33 cellular contexts compared by ENCODE assay signal in genomic region chr17:41537614-41537954, GRCh38. TPM values are rescaled to one million over a fixed set of nuclear protein-coding genes. Genes with fewer than 3 reads are reported as not detected.
DNase-seq lines count a peak whose midpoint lies in the region; ATAC-seq and TF ChIP-seq lines count a peak whose summit lies in the region.
"Had no signal": no experiment of that assay in that cellular context is flagged by ENCODE, and none has a peak within 500 bp of the region (broad histone marks: within the 10 kb centered on the region; RNA-seq: fewer than 3 reads in every experiment).

No MANE protein-coding gene starts in this region.

- H3K9me3 ChIP-seq in Panc1 (ENCODE audit: control insufficient read depth, insufficient read depth, low read depth, low read length) = no peaks in the 10 kb centered on the region

- DNase-seq in Panc1 (ENCODE audit: low read depth, low spot score) (no peak), chondrocyte (ENCODE audit: low spot score) (peak; percentile 36), neural crest cell (ENCODE audit: low read depth, low spot score) (no peak), HPDE6-E6E7 (ENCODE audit: extremely low spot score) (no peak), Ammon's horn (ENCODE audit: low spot score) (no peak)
- DNase-seq: activated CD4-positive, alpha-beta T cell treated with anti-CD3 and anti-CD28 coated beads, Interleukin-2, amount 10 ng/mL, durations not matched to agents 24 days and 14 days; activated CD8-positive, alpha-beta memory T cell treated with anti-CD3 and anti-CD28 coated beads for 24 hours; activated effector memory CD4-positive, alpha-beta T cell treated with Interleukin-2 at 50 U/mL for 16 hours; amygdala; cortex of kidney; effector memory CD4-positive, alpha-beta T cell; erythroblast; kidney; MV-4-11; NCI-H146; NCI-H2107; NCI-H345; stimulated activated naive CD4-positive, alpha-beta T cell; T-helper 9 cell had no signal

- no TSS peak for BruUV-seq in Panc1 (replicated peaks; lab: Mats Ljungman, UMichigan)

- intact Hi-C loops in Panc1 (cut with micrococcal nuclease; ENCODE audit: unreplicated experiment) = no loop called here

- H3K9me3 Mint-ChIP-seq in chondrocyte (ENCODE audit: low read depth) (no peaks in the 10 kb centered on the region), neural crest cell (no peaks in the 10 kb centered on the region)
- H3K9me3 Mint-ChIP-seq: activated CD4-positive, alpha-beta T cell treated with anti-CD3 and anti-CD28 coated beads, Interleukin-2, amount 10 ng/mL, durations not matched to agents 24 days and 14 days; activated naive CD4-positive, alpha-beta T cell treated with anti-CD3 and anti-CD28 coated beads, Interleukin-2, amount 50 U/mL, for 72 hours; CD8-positive, alpha-beta memory T cell; GM23338; naive thymus-derived CD4-positive, alpha-beta T cell; WTC11 had no signal

- no peak overlapping the region for H3K4me3 Mint-ChIP-seq in chondrocyte (ENCODE audit: unreplicated experiment)
- no peak overlapping the region for H3K4me3 Mint-ChIP-seq in neural crest cell
- H3K4me3 Mint-ChIP-seq: activated CD4-positive, alpha-beta T cell treated with anti-CD3 and anti-CD28 coated beads, Interleukin-2, amount 10 ng/mL, durations not matched to agents 24 days and 14 days; CD8-positive, alpha-beta memory T cell; GM23338; naive thymus-derived CD4-positive, alpha-beta T cell; WTC11 had no signal

- no peaks in the 10 kb centered on the region for H3K27me3 ChIP-seq in Panc1 (ENCODE audit: control insufficient read depth, insufficient read depth, low read length)

- CTCF ChIA-PET in Panc1 (lab: Charles Lee) = interaction anchor here (0.6 to 0.7 kb wide), 3 partner anchors 31 to 1032 kb away, joined by 3 to 9 read pairs (median 4); no protein-coding TSS in a partner anchor

- H3K36me3 Mint-ChIP-seq in chondrocyte (ENCODE audit: low read depth) = no peaks in the 10 kb centered on the region
- H3K36me3 Mint-ChIP-seq in neural crest cell (ENCODE audit: low read depth) = no peaks in the 10 kb centered on the region
- H3K36me3 Mint-ChIP-seq: activated naive CD4-positive, alpha-beta T cell treated with anti-CD3 and anti-CD28 coated beads, Interleukin-2, amount 50 U/mL, for 72 hours; CD8-positive, alpha-beta memory T cell; naive thymus-derived CD4-positive, alpha-beta T cell; WTC11 had no signal

- POLR2A ChIA-PET in Panc1 (lab: Charles Lee) = no interaction called here

- H3K36me3 ChIP-seq in Panc1 (ENCODE audit: control insufficient read depth, insufficient read depth, low read length) = no peaks in the 10 kb centered on the region

- TF ChIP-seq CTCF in 22Rv1 (IDR thresholded peaks at IDR 0.05) = no peak
- TF ChIP-seq CTCF in Panc1 (IDR thresholded peaks at IDR 0.05) = no peak
- no peak for TF ChIP-seq CTCF in chondrocyte (IDR thresholded peaks at IDR 0.05)
- no peak for TF ChIP-seq CTCF in neural crest cell (conservative IDR thresholded peaks at IDR 0.05)

- ATAC-seq in Panc1 = no peak
- ATAC-seq in HG03159 (IDR thresholded peaks at IDR 0.05; ENCODE audit: unreplicated experiment) = no peak
- ATAC-seq in HG03342 (IDR thresholded peaks at IDR 0.05; ENCODE audit: unreplicated experiment) = no peak
- ATAC-seq: activated naive CD4-positive, alpha-beta T cell treated with anti-CD3 and anti-CD28 coated beads, Interleukin-2, amount 50 U/mL, for 72 hours; GM23338; naive thymus-derived CD4-positive, alpha-beta T cell; WTC11 had no signal

- peaks cover 61% of the 10 kb centered on the region for H3K4me1 ChIP-seq in Panc1 (ENCODE audit: control insufficient read depth, insufficient read depth, low read length)

- in situ Hi-C loops in Panc1 (cut with HindIII; ENCODE audit: low pct_unique_long_range_greater_than_20kb, low sequenced_read_pairs) = loop anchor here (25.0 kb wide), 1 partner anchor 100 kb away; no protein-coding TSS in a partner anchor

- H3K4me1 Mint-ChIP-seq in chondrocyte (ENCODE audit: low read depth) (peaks cover 12% of the 10 kb centered on the region), neural crest cell (no peaks in the 10 kb centered on the region)
- H3K4me1 Mint-ChIP-seq: activated CD4-positive, alpha-beta T cell treated with anti-CD3 and anti-CD28 coated beads, Interleukin-2, amount 10 ng/mL, durations not matched to agents 24 days and 14 days; CD8-positive, alpha-beta memory T cell; naive thymus-derived CD4-positive, alpha-beta T cell had no signal

- no peak overlapping the region for H3K27ac Mint-ChIP-seq in chondrocyte (ENCODE audit: unreplicated experiment)
- peak overlapping the region; percentile 19 for H3K27ac Mint-ChIP-seq in neural crest cell (ENCODE audit: unreplicated experiment)
- H3K27ac Mint-ChIP-seq: activated CD4-positive, alpha-beta T cell treated with anti-CD3 and anti-CD28 coated beads, Interleukin-2, amount 10 ng/mL, durations not matched to agents 24 days and 14 days; GM23338; WTC11 had no signal

- H3K27me3 Mint-ChIP-seq in chondrocyte (ENCODE audit: low read depth) (peaks cover 3% of the 10 kb centered on the region), neural crest cell (ENCODE audit: low read depth) (peaks cover 13% of the 10 kb centered on the region)

- H3K27ac ChIP-seq in 22Rv1 = peak overlapping the region; percentile 86
- peak overlapping the region; percentile 53 for H3K27ac ChIP-seq in Panc1 (ENCODE audit: low read length)

- no peak overlapping the region for H3K4me3 ChIP-seq in Panc1 (ENCODE audit: low read depth in 2 of 2, low read length in 2 of 2)
- H3K4me3 ChIP-seq: GM23338, skin epidermis had no signal

RNA-seq across cellular contexts. Expression of gene KRT19, which starts 9.5 kb away (rescaled TPM):
- 2,383 TPM for total RNA-seq in Panc1 (2021; ENCODE audit: unreplicated experiment)
- polyA plus RNA-seq in Panc1 (2012; ENCODE audit: insufficient read length) = 2,812 TPM
- 1.3 to 1.7 TPM in 2 of 3 replicates, not detected in the other for total RNA-seq in chondrocyte
- total RNA-seq in neural crest cell = 0.35 and 0.80 TPM in 2 replicates
- total RNA-seq: activated CD4-positive, alpha-beta T cell treated with anti-CD3 and anti-CD28 coated beads, Interleukin-2, amount 10 ng/mL, durations not matched to agents 24 days and 14 days; activated naive CD4-positive, alpha-beta T cell treated with anti-CD3 and anti-CD28 coated beads, Interleukin-2, amount 50 U/mL, for 72 hours; CD8-positive, alpha-beta memory T cell; LHCN-M2; naive thymus-derived CD4-positive, alpha-beta T cell had no signal
- polyA plus RNA-seq: CD8-positive, alpha-beta memory T cell; naive thymus-derived CD4-positive, alpha-beta T cell had no signal

RNA-seq across cellular contexts. Expression of gene KRT15, which starts 18.9 kb away (rescaled TPM):
- 70.4 TPM for total RNA-seq in Panc1 (2021; ENCODE audit: unreplicated experiment)
- polyA plus RNA-seq in Panc1 (2012; ENCODE audit: insufficient read length) = 88.0 TPM
- total RNA-seq in chondrocyte = not detected in 3 replicates
- not detected in 2 replicates for total RNA-seq in neural crest cell
- total RNA-seq: activated CD4-positive, alpha-beta T cell treated with anti-CD3 and anti-CD28 coated beads, Interleukin-2, amount 10 ng/mL, durations not matched to agents 24 days and 14 days; activated naive CD4-positive, alpha-beta T cell treated with anti-CD3 and anti-CD28 coated beads, Interleukin-2, amount 50 U/mL, for 72 hours; CD8-positive, alpha-beta memory T cell; liver; naive thymus-derived CD4-positive, alpha-beta T cell; osteocyte had no signal
- polyA plus RNA-seq: CD8-positive, alpha-beta memory T cell; GM23338; naive thymus-derived CD4-positive, alpha-beta T cell had no signal

RNA-seq across cellular contexts. Expression of gene KRT13, which starts 32.2 kb away (rescaled TPM):
- 0.36 TPM for total RNA-seq in Panc1 (2021; ENCODE audit: unreplicated experiment)
- 3.3 TPM for polyA plus RNA-seq in Panc1 (2012; ENCODE audit: insufficient read length)
- not detected in 3 replicates for total RNA-seq in chondrocyte
- not detected in 2 replicates for total RNA-seq in neural crest cell
- total RNA-seq: activated CD4-positive, alpha-beta T cell treated with anti-CD3 and anti-CD28 coated beads, Interleukin-2, amount 10 ng/mL, durations not matched to agents 24 days and 14 days; activated naive CD4-positive, alpha-beta T cell treated with anti-CD3 and anti-CD28 coated beads, Interleukin-2, amount 50 U/mL, for 72 hours; CD8-positive, alpha-beta memory T cell; GM23338; kidney; LHCN-M2; naive thymus-derived CD4-positive, alpha-beta T cell; osteocyte; renal cortical epithelial cell; WTC11 had no signal
- polyA plus RNA-seq: CD8-positive, alpha-beta memory T cell; GM23338; naive thymus-derived CD4-positive, alpha-beta T cell had no signal

RNA-seq across cellular contexts. Expression of gene KRT9, which starts 34.3 kb away (rescaled TPM):
- total RNA-seq in Panc1 (2021; ENCODE audit: unreplicated experiment) (not detected), chondrocyte (not detected in 3 replicates), neural crest cell (not detected in 2 replicates)
- polyA plus RNA-seq in Panc1 (2012; ENCODE audit: insufficient read length) = not detected
- total RNA-seq: activated CD4-positive, alpha-beta T cell treated with anti-CD3 and anti-CD28 coated beads, Interleukin-2, amount 10 ng/mL, durations not matched to agents 24 days and 14 days; activated naive CD4-positive, alpha-beta T cell treated with anti-CD3 and anti-CD28 coated beads, Interleukin-2, amount 50 U/mL, for 72 hours; CD8-positive, alpha-beta memory T cell; GM23338; kidney; LHCN-M2; liver; naive thymus-derived CD4-positive, alpha-beta T cell; renal cortical epithelial cell; ureter; WTC11 had no signal
- polyA plus RNA-seq: CD8-positive, alpha-beta memory T cell; GM23338; liver; naive thymus-derived CD4-positive, alpha-beta T cell had no signal

RNA-seq across cellular contexts. Expression of gene KRT36, which starts 47.9 kb away (rescaled TPM):
- not detected for total RNA-seq in Panc1 (2021; ENCODE audit: unreplicated experiment)
- 0.18 TPM for polyA plus RNA-seq in Panc1 (2012; ENCODE audit: insufficient read length)
- total RNA-seq in chondrocyte = not detected in 3 replicates
- not detected in 2 replicates for total RNA-seq in neural crest cell
- total RNA-seq: activated CD4-positive, alpha-beta T cell treated with anti-CD3 and anti-CD28 coated beads, Interleukin-2, amount 10 ng/mL, durations not matched to agents 24 days and 14 days; activated naive CD4-positive, alpha-beta T cell treated with anti-CD3 and anti-CD28 coated beads, Interleukin-2, amount 50 U/mL, for 72 hours; CD8-positive, alpha-beta memory T cell; GM23338; kidney; LHCN-M2; naive thymus-derived CD4-positive, alpha-beta T cell; osteocyte; renal cortical epithelial cell; ureter; WTC11 had no signal
- polyA plus RNA-seq: CD8-positive, alpha-beta memory T cell; GM23338; liver; naive thymus-derived CD4-positive, alpha-beta T cell had no signal

Comparison
In these comparisons a context has a peak if more than half of its experiments do, and no peak if none do; other contexts are left out.
1. RNA of gene KRT19, which starts 9.5 kb away (total RNA-seq): 2,383 TPM in Panc1 (single experiment); 1.3 to 1.7 TPM in chondrocyte and 0.35 to 0.80 TPM in neural crest cell; every median in the first group is over 100 times any median in the second.
2. RNA of gene KRT15, which starts 18.9 kb away (total RNA-seq): 70.4 TPM in Panc1 (single experiment); not detected in neural crest cell and not detected in chondrocyte; every median in the first group is over 10 times any median in the second.